ENCODE assay signal across 15 cellular contexts in genomic region chr19:623974-624373, GRCh38. TPM values are rescaled to one million over a fixed set of nuclear protein-coding genes. Genes with fewer than 3 reads are reported as not detected.
DNase-seq lines count a peak whose midpoint lies in the region; ATAC-seq, FAIRE-seq and TF ChIP-seq lines count a peak whose summit lies in the region.
"Had no signal": no experiment of that assay in that cellular context is flagged by ENCODE, and none has a peak within 500 bp of the region (broad histone marks: within the 10 kb centered on the region; RNA-seq: fewer than 3 reads in every experiment).

No MANE protein-coding gene starts in this region.

- DNase-seq in DND-41 (no peak), RCC 7860 (ENCODE audit: low spot score) (peak; percentile 84), dorsolateral prefrontal cortex (peak in 2 of 10 donors; percentile 48 to 67), non-pigmented ciliary epithelial cell (ENCODE audit: low read depth) (peak; percentile 83), kidney (no peak), DMS79 treated with DMSO at 0.1 percent for 48 hours (lab: John Stamatoyannopoulos, UW) (no peak), germinal center (ENCODE audit: low spot score) (no peak), NCI-H526 treated with DMSO at 0.1 percent for 48 hours (lab: John Stamatoyannopoulos, UW) (no peak)
- DNase-seq: activated CD8-positive, alpha-beta memory T cell treated with anti-CD3 and anti-CD28 coated beads, Interleukin-2, amount 50 U/mL, for 4 hours; body of pancreas; COR-L47; H7; left cardiac atrium; NCI-H2171 had no signal

- intact Hi-C loops in dorsolateral prefrontal cortex (cut with DNase I) (no loop called here), kidney (cut with DNase I) (no loop called here)

- H3K4me1 ChIP-seq in DND-41 (ENCODE audit: insufficient read depth, low read length) (0 out of 2 replicates have a peak, but pooled peaks cover 2% of the 10 kb centered on the region), kidney (ENCODE audit: control insufficient read depth in 1 of 2, insufficient read depth in 1 of 2, low read depth in 1 of 2, low read length in 2 of 2) (no peaks in the 10 kb centered on the region)
- H3K4me1 ChIP-seq: body of pancreas had no signal

- no peaks in the 10 kb centered on the region for H3K9me3 ChIP-seq in DND-41 (ENCODE audit: insufficient read depth, low read length, severe bottlenecking)
- H3K9me3 ChIP-seq in kidney (ENCODE audit: control insufficient read depth in 1 of 2, low read length in 2 of 2): no peaks in the 10 kb centered on the region
- H3K9me3 ChIP-seq: body of pancreas, esophagus muscularis mucosa had no signal

- TF ChIP-seq CTCF in DND-41 (IDR thresholded peaks at IDR 0.05; ENCODE audit: borderline replicate concordance, extremely low read depth, low read length, poor library complexity, severe bottlenecking) (peak; percentile 28), dorsolateral prefrontal cortex (IDR thresholded peaks at IDR 0.05 in 54 of 56, conservative IDR thresholded peaks at IDR 0.05 in 2 of 56; ENCODE audit: low read depth in 1 of 56, partially characterized antibody in 56 of 56) (no peak), kidney (IDR thresholded peaks at IDR 0.05; ENCODE audit: borderline replicate concordance, extremely low read depth, insufficient read depth) (no peak)

- H3K4me3 ChIP-seq in DND-41 (ENCODE audit: low read depth in 1 of 2, low read length in 2 of 2) (no peak overlapping the region), dorsolateral prefrontal cortex (no peak overlapping the region), kidney (ENCODE audit: low read length in 2 of 2) (no peak overlapping the region)
- H3K4me3 ChIP-seq: body of pancreas, esophagus muscularis mucosa had no signal

- H4K20me1 ChIP-seq in DND-41 (ENCODE audit: insufficient read depth, low read length): peaks cover 21% of the 10 kb centered on the region

- H3K9ac ChIP-seq in DND-41 (ENCODE audit: low read depth, low read length) (no peak overlapping the region), kidney (ENCODE audit: low read length in 2 of 2) (no peak overlapping the region)

- H3K27me3 ChIP-seq in DND-41 (ENCODE audit: insufficient read depth, low read length, poor library complexity) (no peaks in the 10 kb centered on the region), dorsolateral prefrontal cortex (no peaks in the 10 kb centered on the region)
- H3K27me3 ChIP-seq: body of pancreas had no signal

- H3K79me2 ChIP-seq in DND-41 (ENCODE audit: insufficient read depth, low read length): peaks cover 17% of the 10 kb centered on the region; the same call in 1 of the 2 replicates

- H3K36me3 ChIP-seq in DND-41 (ENCODE audit: insufficient read depth, low read length) (peaks cover 81% of the 10 kb centered on the region), kidney (ENCODE audit: control insufficient read depth in 1 of 2, insufficient read depth in 2 of 2, low read length in 2 of 2) (peaks cover 3 to 5% of the 10 kb centered on the region in 2 donors)

- H2AFZ ChIP-seq in DND-41 (ENCODE audit: low read depth, low read length): no peak overlapping the region

- FAIRE-seq in RCC 7860 (lab: Jason Lieb, UNC): peak; percentile 87
- FAIRE-seq in kidney (lab: Jason Lieb, UNC): no peak

- H3K27ac ChIP-seq in DND-41 (ENCODE audit: low read length): no peak overlapping the region; the same call in 1 of the 2 replicates
- H3K27ac ChIP-seq in dorsolateral prefrontal cortex: peak overlapping the region in 55 of 59 donors; percentile 19 to 93 (median 77)
- no peak overlapping the region for H3K27ac ChIP-seq in kidney (ENCODE audit: low read depth in 2 of 2, low read length in 2 of 2)
- H3K27ac ChIP-seq: body of pancreas, esophagus muscularis mucosa had no signal

- no peak for ATAC-seq in DND-41 (ENCODE audit: insufficient read depth, low read depth)
- ATAC-seq: body of pancreas, left cardiac atrium had no signal

- no peak overlapping the region for H3K4me2 ChIP-seq in DND-41 (ENCODE audit: insufficient read depth, low read length)

RNA-seq across cellular contexts. Expression of gene POLRMT, which starts 9.4 kb away (rescaled TPM):
- total RNA-seq in dorsolateral prefrontal cortex: 10 to 100 TPM; 27.8 to 91.2 (median 61.9) TPM
- total RNA-seq in kidney: 49.8 TPM
- polyA plus RNA-seq in kidney (ENCODE audit: insufficient read depth, low read depth, low replicate concordance): 117 TPM

RNA-seq across cellular contexts. Expression of gene FGF22, which starts 15.7 kb away (rescaled TPM):
- total RNA-seq in dorsolateral prefrontal cortex (10 to 100 TPM in 2 of 120 experiments, 1 to 10 TPM in 118; 3.6 to 10.1 (median 5.8) TPM), kidney (0.19 TPM)
- polyA plus RNA-seq in kidney (ENCODE audit: insufficient read depth, low read depth, low replicate concordance): 0.71 TPM
- total RNA-seq: body of pancreas, H7 had no signal

RNA-seq across cellular contexts. Expression of gene HCN2, which starts 34.3 kb away (rescaled TPM):
- total RNA-seq in dorsolateral prefrontal cortex (100 to 1,000 TPM in 109 of 120 experiments, 10 to 100 TPM in 11; 76.8 to 199 (median 123) TPM), kidney (0.31 TPM)
- 1.3 TPM for polyA plus RNA-seq in kidney (ENCODE audit: insufficient read depth, low read depth, low replicate concordance)

RNA-seq across cellular contexts. Expression of gene RNF126, which starts 39.0 kb away (rescaled TPM):
- total RNA-seq in dorsolateral prefrontal cortex (10 to 100 TPM; 22.4 to 58.2 (median 41.2) TPM), kidney (38.0 TPM)
- 33.3 TPM for polyA plus RNA-seq in kidney (ENCODE audit: insufficient read depth, low read depth, low replicate concordance)

RNA-seq across cellular contexts. Expression of gene BSG, which starts 51.6 kb away (rescaled TPM):
- 100 to 1,000 TPM; 350 to 867 (median 549) TPM for total RNA-seq in dorsolateral prefrontal cortex
- total RNA-seq in kidney: 554 TPM
- polyA plus RNA-seq in kidney (ENCODE audit: insufficient read depth, low read depth, low replicate concordance): 984 TPM

Comparison
In these comparisons a context has a peak if more than half of its experiments do, and no peak if none do; other contexts are left out.
1. DNase-seq: peak in RCC 7860 (single experiment) and non-pigmented ciliary epithelial cell (single experiment); none in DND-41 (single experiment), kidney (single experiment), DMS79 treated with DMSO at 0.1 percent for 48 hours (single experiment), germinal center (single experiment) and NCI-H526 treated with DMSO at 0.1 percent for 48 hours (single experiment).
2. H3K27ac ChIP-seq: peak in dorsolateral prefrontal cortex (55 of 59); none in DND-41 (single experiment) and kidney (0 of 2).
3. RNA of gene HCN2, which starts 34.3 kb away (total RNA-seq): 76.8 to 199 TPM in dorsolateral prefrontal cortex; 0.31 TPM in kidney (single experiment); every median in the first group is over 10 times any median in the second.